1 cellular context compared by ENCODE assay signal in the genomic region with DNA sequence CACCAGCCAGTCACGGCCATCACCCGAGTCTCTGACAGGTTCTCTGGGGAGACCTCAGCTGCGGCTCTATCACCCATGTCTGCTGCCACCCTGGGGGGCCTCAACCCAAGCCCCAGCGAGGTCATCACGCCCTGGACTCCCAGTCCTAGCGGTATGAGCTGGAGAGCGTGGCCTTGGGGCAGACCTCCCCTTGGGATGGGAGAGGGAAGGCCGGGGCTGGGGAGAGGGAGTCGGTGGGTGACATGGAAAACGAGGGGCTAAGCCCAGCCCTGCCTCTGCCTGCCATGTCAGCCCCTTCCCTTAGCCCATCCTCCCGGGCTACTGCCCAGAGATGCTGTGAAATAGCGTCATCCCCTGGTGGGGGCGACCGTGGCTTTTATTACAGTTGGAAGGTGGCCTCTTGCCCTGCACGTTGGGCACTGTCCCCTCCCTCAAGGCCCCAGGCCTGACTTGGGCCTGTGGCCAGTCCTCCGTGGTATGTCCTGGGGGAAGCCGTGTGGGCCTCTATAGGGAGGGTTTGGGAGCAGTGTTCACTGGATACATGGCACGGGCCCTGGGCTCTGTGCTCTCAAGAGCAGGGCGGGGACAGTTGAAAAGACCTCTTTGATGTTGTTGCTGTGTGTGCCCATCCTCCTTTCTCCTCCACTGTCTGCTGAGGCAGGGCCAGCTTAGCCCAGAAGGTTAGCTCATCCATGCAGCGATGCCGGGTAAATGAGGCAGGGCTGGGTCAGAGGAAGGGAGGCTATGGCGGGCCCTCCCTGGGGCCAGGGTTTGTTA.
A peak's percentile ranks its signal among the peaks of the same experiment; 100 is the strongest.
TF ChIP-seq lines count a peak whose summit lies in the region.

No MANE protein-coding gene starts in this region.

TF ChIP-seq in HEK293, 187 proteins besides CTCF, POLR2A, EP300 and RAD21 (continued from another document):
- TF ChIP-seq ZNF148 (tag by site-specific recombination; IDR thresholded peaks at IDR 0.05; ENCODE audit: borderline replicate concordance) (no peak), ZNF24 (tag by site-specific recombination; IDR thresholded peaks at IDR 0.05) (no peak), GLIS2 (tag by site-specific recombination; IDR thresholded peaks at IDR 0.05) (0 out of 2 replicates have a peak, but pooled peaks have one; percentile 26), ZNF473 (tag by site-specific recombination; IDR thresholded peaks at IDR 0.05) (no peak), KLF17 (tag by site-specific recombination; IDR thresholded peaks at IDR 0.05) (no peak), ZNF10 (tag by site-specific recombination; IDR thresholded peaks at IDR 0.05) (no peak), ZNF561 (tag by site-specific recombination; IDR thresholded peaks at IDR 0.05; ENCODE audit: borderline replicate concordance) (no peak), ZIC2 (tag by site-specific recombination; IDR thresholded peaks at IDR 0.05) (peak; percentile 47), KLF16 (tag by site-specific recombination; IDR thresholded peaks at IDR 0.05) (no peak), ZBTB6 (tag by site-specific recombination; IDR thresholded peaks at IDR 0.05) (peak; percentile 45; the same call in 1 of the 2 replicates), ZNF610 (tag by site-specific recombination; IDR thresholded peaks at IDR 0.05; ENCODE audit: borderline replicate concordance) (no peak), GLIS1 (tag by site-specific recombination; IDR thresholded peaks at IDR 0.05) (peak; percentile 85), SCRT1 (tag by site-specific recombination; IDR thresholded peaks at IDR 0.05; ENCODE audit: borderline replicate concordance) (no peak)
- TF ChIP-seq, protein P1, sequence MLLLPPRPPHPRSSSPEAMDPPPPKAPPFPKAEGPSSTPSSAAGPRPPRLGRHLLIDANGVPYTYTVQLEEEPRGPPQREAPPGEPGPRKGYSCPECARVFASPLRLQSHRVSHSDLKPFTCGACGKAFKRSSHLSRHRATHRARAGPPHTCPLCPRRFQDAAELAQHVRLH (tag by site-specific recombination; IDR thresholded peaks at IDR 0.05): no peak
- TF ChIP-seq, protein P2, sequence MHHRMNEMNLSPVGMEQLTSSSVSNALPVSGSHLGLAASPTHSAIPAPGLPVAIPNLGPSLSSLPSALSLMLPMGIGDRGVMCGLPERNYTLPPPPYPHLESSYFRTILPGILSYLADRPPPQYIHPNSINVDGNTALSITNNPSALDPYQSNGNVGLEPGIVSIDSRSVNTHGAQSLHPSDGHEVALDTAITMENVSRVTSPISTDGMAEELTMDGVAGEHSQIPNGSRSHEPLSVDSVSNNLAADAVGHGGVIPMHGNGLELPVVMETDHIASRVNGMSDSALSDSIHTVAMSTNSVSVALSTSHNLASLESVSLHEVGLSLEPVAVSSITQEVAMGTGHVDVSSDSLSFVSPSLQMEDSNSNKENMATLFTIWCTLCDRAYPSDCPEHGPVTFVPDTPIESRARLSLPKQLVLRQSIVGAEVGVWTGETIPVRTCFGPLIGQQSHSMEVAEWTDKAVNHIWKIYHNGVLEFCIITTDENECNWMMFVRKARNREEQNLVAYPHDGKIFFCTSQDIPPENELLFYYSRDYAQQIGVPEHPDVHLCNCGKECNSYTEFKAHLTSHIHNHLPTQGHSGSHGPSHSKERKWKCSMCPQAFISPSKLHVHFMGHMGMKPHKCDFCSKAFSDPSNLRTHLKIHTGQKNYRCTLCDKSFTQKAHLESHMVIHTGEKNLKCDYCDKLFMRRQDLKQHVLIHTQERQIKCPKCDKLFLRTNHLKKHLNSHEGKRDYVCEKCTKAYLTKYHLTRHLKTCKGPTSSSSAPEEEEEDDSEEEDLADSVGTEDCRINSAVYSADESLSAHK (tag by site-specific recombination; IDR thresholded peaks at IDR 0.05): no peak
- TF ChIP-seq, protein P3, sequence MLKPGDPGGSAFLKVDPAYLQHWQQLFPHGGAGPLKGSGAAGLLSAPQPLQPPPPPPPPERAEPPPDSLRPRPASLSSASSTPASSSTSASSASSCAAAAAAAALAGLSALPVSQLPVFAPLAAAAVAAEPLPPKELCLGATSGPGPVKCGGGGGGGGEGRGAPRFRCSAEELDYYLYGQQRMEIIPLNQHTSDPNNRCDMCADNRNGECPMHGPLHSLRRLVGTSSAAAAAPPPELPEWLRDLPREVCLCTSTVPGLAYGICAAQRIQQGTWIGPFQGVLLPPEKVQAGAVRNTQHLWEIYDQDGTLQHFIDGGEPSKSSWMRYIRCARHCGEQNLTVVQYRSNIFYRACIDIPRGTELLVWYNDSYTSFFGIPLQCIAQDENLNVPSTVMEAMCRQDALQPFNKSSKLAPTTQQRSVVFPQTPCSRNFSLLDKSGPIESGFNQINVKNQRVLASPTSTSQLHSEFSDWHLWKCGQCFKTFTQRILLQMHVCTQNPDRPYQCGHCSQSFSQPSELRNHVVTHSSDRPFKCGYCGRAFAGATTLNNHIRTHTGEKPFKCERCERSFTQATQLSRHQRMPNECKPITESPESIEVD (tag by site-specific recombination; IDR thresholded peaks at IDR 0.05): no peak
- TF ChIP-seq, protein P4, sequence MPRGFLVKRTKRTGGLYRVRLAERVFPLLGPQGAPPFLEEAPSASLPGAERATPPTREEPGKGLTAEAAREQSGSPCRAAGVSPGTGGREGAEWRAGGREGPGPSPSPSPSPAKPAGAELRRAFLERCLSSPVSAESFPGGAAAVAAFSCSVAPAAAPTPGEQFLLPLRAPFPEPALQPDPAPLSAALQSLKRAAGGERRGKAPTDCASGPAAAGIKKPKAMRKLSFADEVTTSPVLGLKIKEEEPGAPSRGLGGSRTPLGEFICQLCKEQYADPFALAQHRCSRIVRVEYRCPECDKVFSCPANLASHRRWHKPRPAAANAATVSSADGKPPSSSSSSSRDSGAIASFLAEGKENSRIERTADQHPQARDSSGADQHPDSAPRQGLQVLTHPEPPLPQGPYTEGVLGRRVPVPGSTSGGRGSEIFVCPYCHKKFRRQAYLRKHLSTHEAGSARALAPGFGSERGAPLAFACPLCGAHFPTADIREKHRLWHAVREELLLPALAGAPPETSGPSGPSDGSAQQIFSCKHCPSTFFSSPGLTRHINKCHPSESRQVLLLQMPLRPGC (tag by site-specific recombination; IDR thresholded peaks at IDR 0.05): no peak
